ENCODE assay signal across 24 cellular contexts in genomic region chr18:70075906-70076305, GRCh38.
A peak's percentile ranks its signal among the peaks of the same experiment; 100 is the strongest.
DNase-seq lines count a peak whose midpoint lies in the region; ATAC-seq, FAIRE-seq and TF ChIP-seq lines count a peak whose summit lies in the region.
"Had no signal": no experiment of that assay in that cellular context is flagged by ENCODE, and none has a peak within 500 bp of the region (broad histone marks: within the 10 kb centered on the region; RNA-seq: fewer than 3 reads in every experiment).

No MANE protein-coding gene starts in this region.

- DNase-seq in GM19239 (ENCODE audit: insufficient read length, low spot score) (no peak), fibroblast of peridontal ligament (ENCODE audit: extremely low read depth) (peak; percentile 33), progenitor cell of endocrine pancreas (ENCODE audit: low spot score, unreplicated experiment) (no peak), AG08396 (ENCODE audit: low spot score) (no peak), GM13977 (ENCODE audit: low spot score) (no peak)
- DNase-seq: activated B cell treated with CpG ODN at 0.5 μM for 24 hours; activated CD4-positive, alpha-beta T cell treated with anti-CD3 and anti-CD28 coated beads, Interleukin-2, amount 10 ng/mL, durations not matched to agents 7 days and 5 days; amygdala; CD4-positive, alpha-beta memory T cell; colonic mucosa; effector CD4-positive, alpha-beta T cell; foreskin melanocyte; HCEC 1CT; MV-4-11; naive thymus-derived CD4-positive, alpha-beta T cell; NCI-H146; psoas muscle; stimulated activated CD4-positive, alpha-beta T cell treated with anti-CD3 and anti-CD28 coated beads, Interleukin-4, amount 100 ng/mL, for 24 hours; thyroid gland had no signal

- H3K4me1 Mint-ChIP-seq in progenitor cell of endocrine pancreas (ENCODE audit: low read depth): peaks cover 2% of the 10 kb centered on the region
- H3K4me1 Mint-ChIP-seq: activated B cell treated with CpG ODN at 0.5 μM for 24 hours; activated CD4-positive, alpha-beta T cell treated with anti-CD3 and anti-CD28 coated beads, Interleukin-2, amount 10 ng/mL, durations not matched to agents 7 days and 5 days; activated naive CD4-positive, alpha-beta T cell treated with anti-CD3 and anti-CD28 coated beads, Interleukin-2, amount 50 U/mL, for 24 hours; naive thymus-derived CD4-positive, alpha-beta T cell had no signal

- no peak overlapping the region for H3K27ac Mint-ChIP-seq in progenitor cell of endocrine pancreas
- H3K27ac Mint-ChIP-seq: activated B cell treated with CpG ODN at 0.5 μM for 24 hours; activated CD4-positive, alpha-beta T cell treated with anti-CD3 and anti-CD28 coated beads, Interleukin-2, amount 10 ng/mL, durations not matched to agents 7 days and 5 days; activated naive CD4-positive, alpha-beta T cell treated with anti-CD3 and anti-CD28 coated beads, Interleukin-2, amount 50 U/mL, for 24 hours; CD4-positive, alpha-beta memory T cell; naive thymus-derived CD4-positive, alpha-beta T cell had no signal

- no peak for ATAC-seq in HG03095 (IDR thresholded peaks at IDR 0.05; ENCODE audit: unreplicated experiment)
- ATAC-seq: naive thymus-derived CD4-positive, alpha-beta T cell; psoas muscle had no signal

- H3K27me3 Mint-ChIP-seq in progenitor cell of endocrine pancreas: no peaks in the 10 kb centered on the region
- H3K27me3 Mint-ChIP-seq: activated B cell treated with CpG ODN at 0.5 μM for 24 hours; activated CD4-positive, alpha-beta T cell treated with anti-CD3 and anti-CD28 coated beads, Interleukin-2, amount 10 ng/mL, durations not matched to agents 7 days and 5 days; activated naive CD4-positive, alpha-beta T cell treated with anti-CD3 and anti-CD28 coated beads, Interleukin-2, amount 50 U/mL, for 24 hours; CD4-positive, alpha-beta memory T cell; naive thymus-derived CD4-positive, alpha-beta T cell had no signal

- no peak overlapping the region for H3K27ac ChIP-seq in VCaP
- H3K27ac ChIP-seq: breast epithelium, colonic mucosa, epithelial cell of prostate, psoas muscle, thyroid gland had no signal

- in situ Hi-C loops in GM13977 (cut with MboI; ENCODE audit: low pct_unique_long_range_greater_than_20kb, low sequenced_read_pairs, unreplicated experiment): no loop called here

- H3K4me3 Mint-ChIP-seq in progenitor cell of endocrine pancreas (ENCODE audit: low read depth): no peak overlapping the region
- H3K4me3 Mint-ChIP-seq: activated B cell treated with CpG ODN at 0.5 μM for 24 hours; activated CD4-positive, alpha-beta T cell treated with anti-CD3 and anti-CD28 coated beads, Interleukin-2, amount 10 ng/mL, durations not matched to agents 7 days and 5 days; activated naive CD4-positive, alpha-beta T cell treated with anti-CD3 and anti-CD28 coated beads, Interleukin-2, amount 50 U/mL, for 24 hours; CD4-positive, alpha-beta memory T cell; naive thymus-derived CD4-positive, alpha-beta T cell had no signal

- H3K36me3 Mint-ChIP-seq in progenitor cell of endocrine pancreas (ENCODE audit: insufficient read depth): peaks cover 11% of the 10 kb centered on the region

- TF ChIP-seq CTCF in VCaP (conservative IDR thresholded peaks at IDR 0.05) (0 out of 2 replicates have a peak, but pooled peaks have one; percentile 7), progenitor cell of endocrine pancreas (IDR thresholded peaks at IDR 0.05; ENCODE audit: unreplicated experiment) (peak; percentile 13), GM13977 (IDR thresholded peaks at IDR 0.05; ENCODE audit: extremely low read depth, insufficient read depth, missing control alignments) (no peak)

- peak; percentile 57 for FAIRE-seq in GM19239 (lab: Jason Lieb, UNC)

- H3K9me3 Mint-ChIP-seq in progenitor cell of endocrine pancreas (ENCODE audit: low read depth): peaks cover 8% of the 10 kb centered on the region
- H3K9me3 Mint-ChIP-seq: activated B cell treated with CpG ODN at 0.5 μM for 24 hours; activated CD4-positive, alpha-beta T cell treated with anti-CD3 and anti-CD28 coated beads, Interleukin-2, amount 10 ng/mL, durations not matched to agents 7 days and 5 days; activated naive CD4-positive, alpha-beta T cell treated with anti-CD3 and anti-CD28 coated beads, Interleukin-2, amount 50 U/mL, for 24 hours; CD4-positive, alpha-beta memory T cell; naive thymus-derived CD4-positive, alpha-beta T cell had no signal
